ENCODE assay signal across 8 cellular contexts in genomic region chr13:95510950-95511349, GRCh38. TPM values are rescaled to one million over a fixed set of nuclear protein-coding genes. Genes with fewer than 3 reads are reported as not detected.
"Had no signal": no experiment of that assay in that cellular context is flagged by ENCODE, and none has a peak within 500 bp of the region (broad histone marks: within the 10 kb centered on the region; RNA-seq: fewer than 3 reads in every experiment).

No MANE protein-coding gene starts in this region.

- H3K4me3 ChIP-seq: GM23338 had no signal

- DNase-seq: H9, HCEC 1CT, HFFc6, IMR-90, KBM-7 had no signal

- ATAC-seq: GM23338 had no signal

- H3K27ac ChIP-seq: KMS-11 had no signal

RNA-seq across cellular contexts. Expression of gene CLDN10, which starts 41.6 kb away (rescaled TPM):
- total RNA-seq: HFFc6, HT-29, IMR-90 had no signal
